In genomic region chr2:28390241-28390856, GRCh38 we compare ENCODE assay signal across 1 cellular context.
TF ChIP-seq lines count a peak whose summit lies in the region.

No MANE protein-coding gene starts in this region.

TF ChIP-seq in HepG2, 621 proteins besides CTCF, POLR2A, EP300 and RAD21 (continued from another document and continues in another):
- no peak for TF ChIP-seq MEIS2 (CRISPR knock-in tag; IDR thresholded peaks at IDR 0.05)
- TF ChIP-seq ZNF770 (CRISPR knock-in tag; IDR thresholded peaks at IDR 0.05): no peak; the same call in 1 of the 2 replicates
- TF ChIP-seq ZNF12 (CRISPR knock-in tag; IDR thresholded peaks at IDR 0.05): 0 out of 2 replicates have a peak, but pooled peaks have one; percentile 4
- peak; percentile 57; the same call in 1 of the 2 replicates for TF ChIP-seq ZNF749 (CRISPR knock-in tag; IDR thresholded peaks at IDR 0.05; ENCODE audit: borderline replicate concordance)
- no peak for TF ChIP-seq MATR3 (CRISPR knock-in tag; IDR thresholded peaks at IDR 0.05)
- TF ChIP-seq HMG20B (CRISPR knock-in tag; conservative IDR thresholded peaks at IDR 0.05): 0 out of 2 replicates have a peak, but pooled peaks have one; percentile 11
- peak; percentile 82 for TF ChIP-seq ARNT2 (CRISPR knock-in tag; IDR thresholded peaks at IDR 0.05; ENCODE audit: low read depth)
- TF ChIP-seq NFKB2 (CRISPR knock-in tag; IDR thresholded peaks at IDR 0.05; ENCODE audit: borderline replicate concordance): 0 out of 2 replicates have a peak, but pooled peaks have one; percentile 61
- no peak for TF ChIP-seq ZNF616 (CRISPR knock-in tag; IDR thresholded peaks at IDR 0.05; ENCODE audit: low read depth)
- 0 out of 2 replicates have a peak, but pooled peaks have one; percentile 24 for TF ChIP-seq ZMAT3 (CRISPR knock-in tag; conservative IDR thresholded peaks at IDR 0.05)
- peak in 1 of 2 experiments; percentile 58; a peak in 2 of 4 replicates for TF ChIP-seq HMGXB4 (CRISPR knock-in tag; IDR thresholded peaks at IDR 0.05; ENCODE audit: borderline replicate concordance in 1 of 2, low read depth in 1 of 2)
- TF ChIP-seq MTF1 (CRISPR knock-in tag; IDR thresholded peaks at IDR 0.05): no peak
- TF ChIP-seq ZNF615 (CRISPR knock-in tag; IDR thresholded peaks at IDR 0.05; ENCODE audit: borderline replicate concordance): no peak
- peak; percentile 8; the same call in 1 of the 2 replicates for TF ChIP-seq ARID4A (CRISPR knock-in tag; IDR thresholded peaks at IDR 0.05; ENCODE audit: borderline replicate concordance)
- TF ChIP-seq YEATS4 (CRISPR knock-in tag; IDR thresholded peaks at IDR 0.05; ENCODE audit: borderline replicate concordance): 0 out of 2 replicates have a peak, but pooled peaks have one; percentile 33
- TF ChIP-seq FOXM1 (CRISPR knock-in tag; IDR thresholded peaks at IDR 0.05): no peak
- no peak for TF ChIP-seq HNRNPH1 (optimal IDR thresholded peaks at IDR 0.05; ENCODE audit: low read depth, low read length)
- no peak for TF ChIP-seq TEF (CRISPR knock-in tag; IDR thresholded peaks at IDR 0.05)
- TF ChIP-seq RFXANK (CRISPR knock-in tag; IDR thresholded peaks at IDR 0.05): no peak
- TF ChIP-seq ZKSCAN8 (CRISPR knock-in tag; IDR thresholded peaks at IDR 0.05; ENCODE audit: borderline replicate concordance): peak; percentile 21; the same call in 1 of the 2 replicates
- no peak for TF ChIP-seq PBX3 (CRISPR knock-in tag; IDR thresholded peaks at IDR 0.05; ENCODE audit: borderline replicate concordance)
- peak; percentile 54; the same call in 1 of the 2 replicates for TF ChIP-seq TFDP2 (CRISPR knock-in tag; IDR thresholded peaks at IDR 0.05)
- TF ChIP-seq ZFY (CRISPR knock-in tag; IDR thresholded peaks at IDR 0.05): peak; percentile 67
- no peak for TF ChIP-seq TCF12 (IDR thresholded peaks at IDR 0.05)
- 0 out of 2 replicates have a peak, but pooled peaks have one; percentile 34 for TF ChIP-seq TCF12 (CRISPR knock-in tag; IDR thresholded peaks at IDR 0.05)
- TF ChIP-seq NCOR1 (IDR thresholded peaks at IDR 0.05; ENCODE audit: borderline replicate concordance, low read length): no peak
- TF ChIP-seq GMEB2 (CRISPR knock-in tag; IDR thresholded peaks at IDR 0.05; ENCODE audit: low read depth): no peak
- no peak for TF ChIP-seq ZC3H4 (CRISPR knock-in tag; IDR thresholded peaks at IDR 0.05; ENCODE audit: borderline replicate concordance)
- TF ChIP-seq NFE2L1 (CRISPR knock-in tag; IDR thresholded peaks at IDR 0.05; ENCODE audit: borderline replicate concordance): no peak
- TF ChIP-seq ZNF275 (CRISPR knock-in tag; IDR thresholded peaks at IDR 0.05; ENCODE audit: borderline replicate concordance): peak; percentile 83; the same call in 1 of the 2 replicates
- 0 out of 2 replicates have a peak, but pooled peaks have one; percentile 18 for TF ChIP-seq MTERF4 (CRISPR knock-in tag; IDR thresholded peaks at IDR 0.05)
- no peak for TF ChIP-seq NFIB (CRISPR knock-in tag; IDR thresholded peaks at IDR 0.05; ENCODE audit: borderline replicate concordance)
- TF ChIP-seq NCOA1 (CRISPR knock-in tag; IDR thresholded peaks at IDR 0.05): no peak
- peak; percentile 65 for TF ChIP-seq HNRNPLL (IDR thresholded peaks at IDR 0.05; ENCODE audit: low read depth, low read length, poor library complexity, severe bottlenecking)
- TF ChIP-seq NR3C1 (CRISPR knock-in tag; IDR thresholded peaks at IDR 0.05): no peak
- TF ChIP-seq ZNF747 (CRISPR knock-in tag; IDR thresholded peaks at IDR 0.05; ENCODE audit: borderline replicate concordance): no peak
- no peak for TF ChIP-seq CREB1 (IDR thresholded peaks at IDR 0.05)
- TF ChIP-seq CREB1 (CRISPR knock-in tag; IDR thresholded peaks at IDR 0.05): no peak
- TF ChIP-seq ZNF547 (CRISPR knock-in tag; IDR thresholded peaks at IDR 0.05): peak; percentile 89; the same call in 1 of the 2 replicates
- TF ChIP-seq ZBTB4 (CRISPR knock-in tag; IDR thresholded peaks at IDR 0.05; ENCODE audit: borderline replicate concordance): 0 out of 2 replicates have a peak, but pooled peaks have one; percentile 49
- TF ChIP-seq ZNF780A (CRISPR knock-in tag; IDR thresholded peaks at IDR 0.05): peak; percentile 63; the same call in 1 of the 2 replicates
- TF ChIP-seq ZNF839 (CRISPR knock-in tag; IDR thresholded peaks at IDR 0.05; ENCODE audit: borderline replicate concordance): no peak
